ENCODE assay signal across 1 cellular context in genomic region chr13:113267642-113268405, GRCh38.
TF ChIP-seq lines count a peak whose summit lies in the region.

No MANE protein-coding gene starts in this region.

TF ChIP-seq in A549, 52 proteins besides CTCF, POLR2A, EP300 and RAD21 (continued from another document):
- TF ChIP-seq REST (IDR thresholded peaks at IDR 0.05), result no peak
- TF ChIP-seq MYC (IDR thresholded peaks at IDR 0.05; ENCODE audit: borderline replicate concordance, low read length), result no peak
- TF ChIP-seq E2F6 (IDR thresholded peaks at IDR 0.05; ENCODE audit: borderline replicate concordance, low read depth), result no peak
- TF ChIP-seq CHD2 (IDR thresholded peaks at IDR 0.05; ENCODE audit: low read length, partially characterized antibody), result no peak
- no peak for TF ChIP-seq EHMT2 (IDR thresholded peaks at IDR 0.05; ENCODE audit: low read depth)
- no peak for TF ChIP-seq HOXB5 (CRISPR knock-in tag; IDR thresholded peaks at IDR 0.05)
- no peak for TF ChIP-seq SREBF2 (IDR thresholded peaks at IDR 0.05)
- no peak for TF ChIP-seq GATA3 (IDR thresholded peaks at IDR 0.05; ENCODE audit: borderline replicate concordance)
- TF ChIP-seq MAX (IDR thresholded peaks at IDR 0.05), result no peak
- TF ChIP-seq KDM5A (IDR thresholded peaks at IDR 0.05), result no peak
- TF ChIP-seq RNF2 (IDR thresholded peaks at IDR 0.05; ENCODE audit: borderline replicate concordance, low read depth), result no peak
- TF ChIP-seq JUNB (IDR thresholded peaks at IDR 0.05), result no peak
- no peak for TF ChIP-seq RARB (CRISPR knock-in tag; IDR thresholded peaks at IDR 0.05)
- no peak for TF ChIP-seq JUN (IDR thresholded peaks at IDR 0.05)
- TF ChIP-seq SMC3 (IDR thresholded peaks at IDR 0.05), result no peak
